In genomic region chr12:124458220-124458991, GRCh38 we compare ENCODE assay signal across 12 cellular contexts.
DNase-seq lines count a peak whose midpoint lies in the region; ATAC-seq and TF ChIP-seq lines count a peak whose summit lies in the region.
"Had no signal": no experiment of that assay in that cellular context is flagged by ENCODE, and none has a peak within 500 bp of the region (broad histone marks: within the 10 kb centered on the region; RNA-seq: fewer than 3 reads in every experiment).

No MANE protein-coding gene starts in this region.

- no peak for TF ChIP-seq CTCF in RWPE1 (conservative IDR thresholded peaks at IDR 0.05; ENCODE audit: low read depth)
- no peak for TF ChIP-seq CTCF in left ventricle myocardium inferior (IDR thresholded peaks at IDR 0.05; ENCODE audit: borderline replicate concordance)
- TF ChIP-seq CTCF in body of pancreas (IDR thresholded peaks at IDR 0.05), result no peak

- H3K9me3 ChIP-seq in CD4-positive, CD25-positive, alpha-beta regulatory T cell (ENCODE audit: control insufficient read depth in 2 of 2, low read length in 2 of 2), result no peaks in the 10 kb centered on the region
- H3K9me3 ChIP-seq in left ventricle myocardium inferior (replicated peaks), result no peaks in the 10 kb centered on the region
- H3K9me3 ChIP-seq in skeletal muscle tissue (ENCODE audit: control insufficient read depth in 3 of 3, low read length in 3 of 3), result peaks cover 0 to 2% (median 0%) of the 10 kb centered on the region in 3 donors
- H3K9me3 ChIP-seq in body of pancreas, result no peaks in the 10 kb centered on the region

- no peak overlapping the region for H3K4me3 ChIP-seq in CD4-positive, CD25-positive, alpha-beta regulatory T cell (ENCODE audit: low read depth, low read length)
- H3K4me3 ChIP-seq in left ventricle myocardium inferior (peak overlapping the region; percentile 56), skeletal muscle tissue (ENCODE audit: low read length in 3 of 3) (peak overlapping the region in 2 of 3 donors; percentile 41 to 46), body of pancreas (no peak overlapping the region)

- intact Hi-C loops in left ventricle myocardium inferior (cut with micrococcal nuclease) (no loop called here), body of pancreas (cut with DNase I) (no loop called here)

- no peaks in the 10 kb centered on the region for H3K36me3 ChIP-seq in CD4-positive, CD25-positive, alpha-beta regulatory T cell (ENCODE audit: control insufficient read depth, insufficient read depth, low read length)
- H3K36me3 ChIP-seq in left ventricle myocardium inferior (peaks cover 40% of the 10 kb centered on the region), skeletal muscle tissue (ENCODE audit: control insufficient read depth in 3 of 3, insufficient read depth in 3 of 3, low read length in 3 of 3) (peaks cover 19 to 38% (median 25%) of the 10 kb centered on the region in 3 donors), body of pancreas (replicated peaks in 1 of 2; ENCODE audit: insufficient read depth in 1 of 2, low read depth in 2 of 2) (peaks cover 0 to 2% of the 10 kb centered on the region in 2 donors)

- H3K4me3 Mint-ChIP-seq in CD4-positive, CD25-positive, alpha-beta regulatory T cell, result peak overlapping the region; percentile 15 to 89 (median 54)

- WGBS in body of pancreas, 2 donors, result 87 to 89% methylated on average over 20 of the region's 20 CpGs

- POLR2A ChIA-PET in RWPE1 (lab: Yijun Ruan, JAX; ENCODE audit: low non-redundant PET), result no interaction called here

- DNase-seq in CD4-positive, CD25-positive, alpha-beta regulatory T cell, result no peak
- DNase-seq in RWPE1 (ENCODE audit: low spot score) (no peak), left ventricle myocardium inferior (no peak), hippocampal formation (lab: John Stamatoyannopoulos, UW) (no peak), DMS53 treated with DMSO at 0.1 percent for 48 hours (lab: John Stamatoyannopoulos, UW; ENCODE audit: unreplicated experiment) (no peak), body of pancreas (no peak), inferior parietal cortex (ENCODE audit: extremely low spot score) (no peak)
- DNase-seq: activated CD4-positive, alpha-beta T cell treated with anti-CD3 and anti-CD28 coated beads, Interleukin-2, amount 10 ng/mL, durations not matched to agents 24 days and 14 days; NCI-H69 had no signal

- no peaks in the 10 kb centered on the region for H3K27me3 Mint-ChIP-seq in CD4-positive, CD25-positive, alpha-beta regulatory T cell
- H3K27me3 Mint-ChIP-seq: activated CD4-positive, alpha-beta T cell treated with anti-CD3 and anti-CD28 coated beads, Interleukin-2, amount 10 ng/mL, durations not matched to agents 24 days and 14 days had no signal

- H3K27me3 ChIP-seq in CD4-positive, CD25-positive, alpha-beta regulatory T cell (ENCODE audit: control insufficient read depth, insufficient read depth, low read length), result no peaks in the 10 kb centered on the region
- no peaks in the 10 kb centered on the region for H3K27me3 ChIP-seq in left ventricle myocardium inferior (ENCODE audit: low read depth)
- H3K27me3 ChIP-seq in skeletal muscle tissue (ENCODE audit: control insufficient read depth in 3 of 3, insufficient read depth in 3 of 3, low read length in 3 of 3), result no peaks in the 10 kb centered on the region
- H3K27me3 ChIP-seq in body of pancreas, result no peaks in the 10 kb centered on the region

- H3K4me1 Mint-ChIP-seq in CD4-positive, CD25-positive, alpha-beta regulatory T cell, result peaks cover 10 to 72% (median 38%) of the 10 kb centered on the region in 4 donors

- CTCF ChIA-PET in RWPE1 (lab: Yijun Ruan, JAX), result no interaction called here

- no peak for ATAC-seq in CD4-positive, CD25-positive, alpha-beta regulatory T cell (ENCODE audit: low read depth in 2 of 2)
- ATAC-seq in body of pancreas, result no peak
- ATAC-seq: SK-N-SH treated with all-trans-retinoic acid at 6 μM for 48 hours had no signal

- H3K27ac ChIP-seq in CD4-positive, CD25-positive, alpha-beta regulatory T cell (ENCODE audit: insufficient read depth, low read length, poor library complexity, severe bottlenecking), result peak overlapping the region; percentile 84
- H3K27ac ChIP-seq in RWPE1 (peak overlapping the region; percentile 72), left ventricle myocardium inferior (replicated peaks) (peak overlapping the region; percentile 93), skeletal muscle tissue (ENCODE audit: low read depth, low read length) (peak overlapping the region; percentile 95), body of pancreas (peak overlapping the region in 1 of 4 donors; percentile 44)
- H3K27ac ChIP-seq: HL-60 had no signal

- H3K36me3 Mint-ChIP-seq in CD4-positive, CD25-positive, alpha-beta regulatory T cell, result peaks cover 30% of the 10 kb centered on the region

- H3K9ac ChIP-seq in skeletal muscle tissue (ENCODE audit: low read depth in 1 of 3, low read length in 3 of 3), result peak overlapping the region in 2 of 3 donors; percentile 78 to 80

- TF ChIP-seq POLR2A in body of pancreas (IDR thresholded peaks at IDR 0.05), result no peak

- no peaks in the 10 kb centered on the region for H3K9me3 Mint-ChIP-seq in CD4-positive, CD25-positive, alpha-beta regulatory T cell
- H3K9me3 Mint-ChIP-seq: activated CD4-positive, alpha-beta T cell treated with anti-CD3 and anti-CD28 coated beads, Interleukin-2, amount 10 ng/mL, durations not matched to agents 24 days and 14 days had no signal

- peaks cover 49% of the 10 kb centered on the region for H3K4me1 ChIP-seq in CD4-positive, CD25-positive, alpha-beta regulatory T cell (ENCODE audit: control insufficient read depth, insufficient read depth, low read length, poor library complexity, severe bottlenecking)
- H3K4me1 ChIP-seq in left ventricle myocardium inferior (peaks cover 55% of the 10 kb centered on the region), skeletal muscle tissue (ENCODE audit: control insufficient read depth in 3 of 3, insufficient read depth in 3 of 3, low read length in 3 of 3) (peaks cover 42 to 56% (median 47%) of the 10 kb centered on the region in 3 donors), body of pancreas (peaks cover 5% of the 10 kb centered on the region)

- H3K27ac Mint-ChIP-seq in CD4-positive, CD25-positive, alpha-beta regulatory T cell, result peak overlapping the region; percentile 36 to 83 (median 40)

Comparison
In these comparisons a context has a peak if more than half of its experiments do, and no peak if none do; other contexts are left out.
1. H3K4me3 ChIP-seq: peak in left ventricle myocardium inferior (single experiment) and skeletal muscle tissue (2 of 3); none in CD4-positive, CD25-positive, alpha-beta regulatory T cell (single experiment) and body of pancreas (0 of 2).